ENCODE assay signal across 9 cellular contexts in genomic region chr19:3575260-3575741, GRCh38. TPM values are rescaled to one million over a fixed set of nuclear protein-coding genes. Genes with fewer than 3 reads are reported as not detected.
DNase-seq lines count a peak whose midpoint lies in the region; ATAC-seq and TF ChIP-seq lines count a peak whose summit lies in the region.
"Had no signal": no experiment of that assay in that cellular context is flagged by ENCODE, and none has a peak within 500 bp of the region (broad histone marks: within the 10 kb centered on the region; RNA-seq: fewer than 3 reads in every experiment).

No MANE protein-coding gene starts in this region.

- intact Hi-C loops in thyroid gland (cut with DNase I) = no loop called here

- H3K27me3 Mint-ChIP-seq in endodermal cell (ENCODE audit: insufficient read depth) = peaks cover 19% of the 10 kb centered on the region

- no peaks in the 10 kb centered on the region for H3K4me1 ChIP-seq in endodermal cell (ENCODE audit: control insufficient read depth, insufficient read depth, low read length)
- H3K4me1 ChIP-seq in thyroid gland = peaks cover 19 to 20% of the 10 kb centered on the region in 2 donors

- no peak for TF ChIP-seq POLR2A in thyroid gland (IDR thresholded peaks at IDR 0.05)

- POLR2A ChIA-PET in RWPE1 (lab: Yijun Ruan, JAX; ENCODE audit: low non-redundant PET) = no interaction called here

- H3K27ac ChIP-seq in RWPE1 (peak overlapping the region; percentile 81; the same call in 1 of the 2 replicates), endodermal cell (ENCODE audit: low read depth, low read length) (no peak overlapping the region), thyroid gland (no peak overlapping the region)

- no peak for ATAC-seq in GM21423 (IDR thresholded peaks at IDR 0.05; ENCODE audit: unreplicated experiment)
- ATAC-seq in GM21619 (IDR thresholded peaks at IDR 0.05; ENCODE audit: unreplicated experiment) = no peak

- CTCF ChIA-PET in RWPE1 (lab: Yijun Ruan, JAX) = interaction anchor here (0.6 to 1.7 kb wide), 5 partner anchors 10 to 48 kb away, joined by 3 to 7 read pairs (median 4); partner anchors contain the start of gene GIPC3

- peak; percentile 8 for DNase-seq in stimulated activated naive CD4-positive, alpha-beta T cell treated with Interleukin-2 at 50 U/mL for 16 hours (lab: John Stamatoyannopoulos, UW)
- DNase-seq in stimulated activated naive CD4-positive, alpha-beta T cell (lab: John Stamatoyannopoulos, UW) = no peak
- DNase-seq in RWPE1 (ENCODE audit: low spot score) = no peak
- DNase-seq in endodermal cell = peak; percentile 91
- DNase-seq in thyroid gland = no peak
- no peak for DNase-seq in central memory CD4-positive, alpha-beta T cell

- no peaks in the 10 kb centered on the region for H3K9me3 Mint-ChIP-seq in endodermal cell

- TF ChIP-seq CTCF in RWPE1 (conservative IDR thresholded peaks at IDR 0.05; ENCODE audit: low read depth) (peak; percentile 37; the same call in 1 of the 2 replicates), endodermal cell (conservative IDR thresholded peaks at IDR 0.05) (peak; percentile 72), thyroid gland (IDR thresholded peaks at IDR 0.05) (no peak)

- H3K9ac ChIP-seq in endodermal cell (ENCODE audit: extremely low read depth, low read length, poor library complexity, severe bottlenecking) = no peak overlapping the region

- H3K27ac Mint-ChIP-seq in endodermal cell = no peak overlapping the region

- H3K4me3 ChIP-seq in endodermal cell (ENCODE audit: low read length) (no peak overlapping the region), thyroid gland (replicated peaks in 1 of 3) (no peak overlapping the region)

- 91 to 92% methylated on average over 16 to 19 of the region's 19 CpGs for WGBS in endodermal cell (ENCODE audit: insufficient coverage in 1 of 2, insufficient read length in 1 of 2), 2 experiments
- WGBS in thyroid gland, 2 donors = 94 to 95% methylated on average over 19 of the region's 19 CpGs

- peaks cover 10% of the 10 kb centered on the region for H3K4me1 Mint-ChIP-seq in endodermal cell

- H3K9me3 ChIP-seq in endodermal cell (ENCODE audit: control insufficient read depth, low read length) = no peaks in the 10 kb centered on the region
- H3K9me3 ChIP-seq in thyroid gland = no peaks in the 10 kb centered on the region

- H3K4me3 Mint-ChIP-seq in endodermal cell = peak overlapping the region; percentile 28

- H3K27me3 ChIP-seq in endodermal cell (ENCODE audit: control insufficient read depth, insufficient read depth, low read length, poor library complexity, severe bottlenecking) (peaks cover 8% of the 10 kb centered on the region), thyroid gland (no peaks in the 10 kb centered on the region)

- H3K36me3 ChIP-seq in endodermal cell (ENCODE audit: control insufficient read depth, insufficient read depth, low read length) (peaks cover 8% of the 10 kb centered on the region), thyroid gland (no peaks in the 10 kb centered on the region)

- peaks cover 12% of the 10 kb centered on the region for H3K36me3 Mint-ChIP-seq in endodermal cell (ENCODE audit: low read depth)

RNA-seq across cellular contexts. Expression of gene HMG20B, which starts 2.6 kb away (rescaled TPM):
- total RNA-seq in endodermal cell (100 to 1,000 TPM in 1 of 2 donors, 10 to 100 TPM in 1; 80.7 to 102 TPM), thyroid gland (100 to 1,000 TPM in 2 of 4 donors, 10 to 100 TPM in 2; 93.3 to 160 (median 105) TPM)
- polyA plus RNA-seq in endodermal cell (2013, experiment 1 of 2) = 80.6 TPM
- 89.1 TPM for polyA plus RNA-seq in endodermal cell (2013, experiment 2 of 2)

RNA-seq across cellular contexts. Expression of gene GIPC3, which starts 10.0 kb away (rescaled TPM):
- total RNA-seq in endodermal cell = 1 to 10 TPM in 1 of 2 donors, under 1 TPM in 1; 0.93 to 1.5 TPM
- polyA plus RNA-seq in endodermal cell (2013, experiment 1 of 2) = 0.32 TPM
- polyA plus RNA-seq in endodermal cell (2013, experiment 2 of 2) = 0.33 TPM
- 1 to 10 TPM in 2 of 4 donors, under 1 TPM in 2; 0.78 to 2.2 (median 0.97) TPM for total RNA-seq in thyroid gland

RNA-seq across cellular contexts. Expression of gene MFSD12, which starts 17.9 kb away (rescaled TPM):
- total RNA-seq in endodermal cell = 10 to 100 TPM; 48.2 to 62.4 TPM
- 44.5 TPM for polyA plus RNA-seq in endodermal cell (2013, experiment 1 of 2)
- 39.0 TPM for polyA plus RNA-seq in endodermal cell (2013, experiment 2 of 2)
- total RNA-seq in thyroid gland = 10 to 100 TPM; 36.4 to 90.9 (median 66.7) TPM

RNA-seq across cellular contexts. Expression of gene TBXA2R, which starts 31.4 kb away (rescaled TPM):
- under 1 TPM; 0.29 to 0.42 TPM for total RNA-seq in endodermal cell
- polyA plus RNA-seq in endodermal cell (2013, experiment 1 of 2) = 0.39 TPM
- polyA plus RNA-seq in endodermal cell (2013, experiment 2 of 2) = 0.25 TPM
- total RNA-seq in thyroid gland = 1 to 10 TPM in 3 of 4 donors, under 1 TPM in 1; 0.40 to 2.1 (median 1.3) TPM

RNA-seq across cellular contexts. Expression of gene TEKTIP1, which starts 36.3 kb away (rescaled TPM):
- total RNA-seq in endodermal cell (1 to 10 TPM; 4.6 to 5.7 TPM), thyroid gland (1 to 10 TPM in 3 of 4 donors, not detected in 1; 1.2 to 3.3 (median 1.9) TPM)
- polyA plus RNA-seq in endodermal cell (2013, experiment 1 of 2) = 0.75 TPM
- polyA plus RNA-seq in endodermal cell (2013, experiment 2 of 2) = 0.62 TPM
- total RNA-seq: urinary bladder had no signal

Comparison
In these comparisons a context has a peak if more than half of its experiments do, and no peak if none do; other contexts are left out.
1. DNase-seq: peak in stimulated activated naive CD4-positive, alpha-beta T cell treated with Interleukin-2 at 50 U/mL for 16 hours (single experiment) and endodermal cell (single experiment); none in stimulated activated naive CD4-positive, alpha-beta T cell (0 of 6), RWPE1 (single experiment), thyroid gland (0 of 2) and central memory CD4-positive, alpha-beta T cell (single experiment).
2. CTCF ChIP-seq: peak in RWPE1 (single experiment) and endodermal cell (single experiment); none in thyroid gland (0 of 6).